In the genomic region with DNA sequence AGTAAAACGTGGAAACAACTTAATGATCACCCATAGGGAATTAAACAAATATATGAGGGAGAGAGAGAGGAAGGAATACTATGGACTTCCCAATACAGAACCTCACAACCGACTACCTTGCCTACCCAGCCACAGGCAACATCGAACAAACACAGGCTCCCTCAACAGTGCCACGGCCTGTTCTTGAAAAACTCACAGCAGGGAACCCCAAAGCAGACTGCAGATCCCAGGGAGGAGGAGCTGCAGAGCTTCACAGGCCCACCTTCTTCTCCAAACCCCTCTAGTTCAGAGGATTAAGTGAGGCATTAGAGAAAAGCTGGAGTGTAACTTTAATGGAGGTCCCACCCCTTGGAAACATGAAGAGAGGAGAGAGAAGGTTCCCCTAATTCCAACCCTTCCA, we compare ENCODE assay signal across 16 cellular contexts.
DNase-seq lines count a peak whose midpoint lies in the region; ATAC-seq and TF ChIP-seq lines count a peak whose summit lies in the region.
"Had no signal": no experiment of that assay in that cellular context is flagged by ENCODE, and none has a peak within 500 bp of the region (broad histone marks: within the 10 kb centered on the region; RNA-seq: fewer than 3 reads in every experiment).

No MANE protein-coding gene starts in this region.

- H3K4me1 Mint-ChIP-seq in GM23338 = peaks cover 9% of the 10 kb centered on the region; the same call in 1 of the 3 replicates

- no peak overlapping the region for H4K5ac ChIP-seq in mesendoderm (ENCODE audit: low read length)

- H3K9me3 ChIP-seq in NT2/D1 (ENCODE audit: insufficient read depth, low read length) = peaks cover 24% of the 10 kb centered on the region
- H3K9me3 ChIP-seq in neuronal stem cell (replicated peaks in 1 of 2; ENCODE audit: control insufficient read depth in 2 of 2, insufficient read depth in 1 of 2, low read depth in 1 of 2, low read length in 2 of 2) = peaks cover 0 to 21% of the 10 kb centered on the region in 2 donors
- no peaks in the 10 kb centered on the region for H3K9me3 ChIP-seq in uterus
- H3K9me3 ChIP-seq: Caco-2 had no signal

- TF ChIP-seq POLR2A in uterus (IDR thresholded peaks at IDR 0.05) = no peak

- no peak overlapping the region for H4K91ac ChIP-seq in neuronal stem cell (ENCODE audit: low read depth, low read length, poor library complexity)

- no peak overlapping the region for H2BK12ac ChIP-seq in neuronal stem cell (ENCODE audit: low read length)

- H2AFZ ChIP-seq in GM23338 (0 out of 2 replicates have a peak overlapping the region, but pooled peaks have one; percentile 54), neuronal stem cell (ENCODE audit: low read length) (peak overlapping the region; percentile 59)

- ATAC-seq in GM23338 = peak; percentile 72
- ATAC-seq: HCT116, K562 had no signal

- peaks cover 27% of the 10 kb centered on the region for H3K9me3 Mint-ChIP-seq in GM23338

- no peak overlapping the region for H2BK120ac ChIP-seq in mesendoderm (ENCODE audit: low read depth, low read length)
- H2BK120ac ChIP-seq in neuronal stem cell (ENCODE audit: low read depth, low read length) = no peak overlapping the region

- H3K9ac ChIP-seq in NT2/D1 (ENCODE audit: insufficient read length, low read depth) (no peak overlapping the region), mesendoderm (ENCODE audit: low read length) (no peak overlapping the region), neuronal stem cell (ENCODE audit: low read depth, low read length, poor library complexity) (no peak overlapping the region)

- H2AK5ac ChIP-seq in mesendoderm (ENCODE audit: low read length) (no peak overlapping the region), neuronal stem cell (ENCODE audit: low read depth, low read length) (no peak overlapping the region)

- DNase-seq in GM23338 (ENCODE audit: low spot score) = peak; percentile 11
- DNase-seq in NT2/D1 (ENCODE audit: low read depth, low spot score) = peak; percentile 25
- peak; percentile 71 for DNase-seq in mesendoderm
- DNase-seq in neuronal stem cell (ENCODE audit: low spot score) = no peak
- DNase-seq in SW 1271 (lab: John Stamatoyannopoulos, UW) = no peak
- no peak for DNase-seq in stimulated activated CD4-positive, alpha-beta T cell treated with anti-CD3 and anti-CD28 coated beads, Interleukin-1b, Interleukin-23, amount 100 ng/mL, for 48 hours
- DNase-seq in uterus = no peak
- DNase-seq: AML-193; Caco-2; CD4-positive, alpha-beta T cell; GDM1; HFFc6; IMR-90 had no signal

- H3K56ac ChIP-seq in mesendoderm (ENCODE audit: low read length) = no peak overlapping the region

- H4K8ac ChIP-seq in mesendoderm (ENCODE audit: low read depth, low read length) (no peak overlapping the region), neuronal stem cell (ENCODE audit: low read depth, low read length) (no peak overlapping the region)

- H3K4me3 ChIP-seq in GM23338 (no peak overlapping the region), NT2/D1 (ENCODE audit: insufficient read length, low read depth) (no peak overlapping the region), mesendoderm (ENCODE audit: low read length) (no peak overlapping the region), neuronal stem cell (ENCODE audit: low read length in 2 of 2) (no peak overlapping the region), uterus (no peak overlapping the region)
- H3K4me3 ChIP-seq: K562 had no signal

- peaks cover 14% of the 10 kb centered on the region for H3K36me3 Mint-ChIP-seq in GM23338 (ENCODE audit: low read depth)

- H3K36me3 ChIP-seq in GM23338 (ENCODE audit: insufficient read depth) (0 out of 2 replicates have a peak, but pooled peaks cover 6% of the 10 kb centered on the region), NT2/D1 (ENCODE audit: insufficient read depth, insufficient read length, low read length) (no peaks in the 10 kb centered on the region), mesendoderm (ENCODE audit: control insufficient read depth, insufficient read depth, low read length) (no peaks in the 10 kb centered on the region), neuronal stem cell (replicated peaks in 1 of 2; ENCODE audit: control insufficient read depth in 2 of 2, insufficient read depth in 2 of 2, low read length in 2 of 2) (no peaks in the 10 kb centered on the region), uterus (no peaks in the 10 kb centered on the region)

- H3K27me3 Mint-ChIP-seq in GM23338 (ENCODE audit: insufficient read depth, low read depth, poor library complexity) = peaks cover 7% of the 10 kb centered on the region

- no peak overlapping the region for H3K4me2 ChIP-seq in GM23338
- H3K4me2 ChIP-seq in mesendoderm (ENCODE audit: low read length) = no peak overlapping the region
- no peak overlapping the region for H3K4me2 ChIP-seq in neuronal stem cell (ENCODE audit: insufficient read depth, low read length, poor library complexity, severe bottlenecking)

- no peak overlapping the region for H3K4me3 Mint-ChIP-seq in GM23338
- H3K4me3 Mint-ChIP-seq: CD4-positive, alpha-beta T cell; HFFc6 had no signal

- H3K27me3 ChIP-seq in GM23338 (ENCODE audit: insufficient read depth) (no peaks in the 10 kb centered on the region), NT2/D1 (ENCODE audit: insufficient read depth, insufficient read length) (no peaks in the 10 kb centered on the region), mesendoderm (ENCODE audit: insufficient read depth, low read length, poor library complexity) (no peaks in the 10 kb centered on the region), neuronal stem cell (ENCODE audit: control insufficient read depth in 3 of 3, insufficient read depth in 3 of 3, low read depth in 1 of 3, low read length in 3 of 3) (peaks cover 0 to 2% (median 0%) of the 10 kb centered on the region in 3 experiments), uterus (no peaks in the 10 kb centered on the region)

- no peaks in the 10 kb centered on the region for H3K79me2 ChIP-seq in GM23338 (replicated peaks; ENCODE audit: insufficient read depth)
- no peaks in the 10 kb centered on the region for H3K79me2 ChIP-seq in mesendoderm (ENCODE audit: control insufficient read depth, insufficient read depth, low read length)

- H2BK5ac ChIP-seq in mesendoderm (ENCODE audit: low read length) (no peak overlapping the region), neuronal stem cell (ENCODE audit: low read length) (no peak overlapping the region)

- no peak overlapping the region for H3K4ac ChIP-seq in mesendoderm (ENCODE audit: low read depth, low read length)
- no peak overlapping the region for H3K4ac ChIP-seq in neuronal stem cell (ENCODE audit: low read length)

- TF ChIP-seq CTCF in GM23338 (conservative IDR thresholded peaks at IDR 0.05; ENCODE audit: low read depth in 2 of 2) = no peak
- no peak for TF ChIP-seq CTCF in uterus (IDR thresholded peaks at IDR 0.05)

- no peaks in the 10 kb centered on the region for H3F3A ChIP-seq in GM23338 (replicated peaks; ENCODE audit: low read depth)

- H3K23ac ChIP-seq in mesendoderm (ENCODE audit: low read length) (no peak overlapping the region), neuronal stem cell (ENCODE audit: low read depth, low read length, poor library complexity) (no peak overlapping the region)

- H2BK15ac ChIP-seq in mesendoderm (replicated peaks; ENCODE audit: low read depth) (no peak overlapping the region), neuronal stem cell (ENCODE audit: low read length) (no peak overlapping the region)

- intact Hi-C loops in uterus (cut with DNase I; ENCODE audit: low total_unique reads) = no loop called here

- H3K9me2 ChIP-seq in GM23338 (ENCODE audit: insufficient read depth) = 0 out of 2 replicates have a peak, but pooled peaks cover 5% of the 10 kb centered on the region

- no peaks in the 10 kb centered on the region for H3K4me1 ChIP-seq in GM23338 (ENCODE audit: insufficient read depth)
- H3K4me1 ChIP-seq in NT2/D1 (ENCODE audit: insufficient read depth, insufficient read length) = peaks cover 3% of the 10 kb centered on the region
- H3K4me1 ChIP-seq in mesendoderm (ENCODE audit: control insufficient read depth, low read depth, low read length) = peaks cover 7% of the 10 kb centered on the region
- H3K4me1 ChIP-seq in neuronal stem cell (ENCODE audit: control insufficient read depth in 2 of 2, insufficient read depth in 1 of 2, low read depth in 1 of 2, low read length in 2 of 2) = peaks cover 13 to 16% of the 10 kb centered on the region in 2 donors
- H3K4me1 ChIP-seq in uterus = peaks cover 0 to 3% of the 10 kb centered on the region in 2 donors

- no peak overlapping the region for H3K14ac ChIP-seq in neuronal stem cell (ENCODE audit: low read length)

- H3K27ac Mint-ChIP-seq in GM23338 = no peak overlapping the region
- H3K27ac Mint-ChIP-seq: CD4-positive, alpha-beta T cell; HFFc6 had no signal

- H3K79me1 ChIP-seq in mesendoderm (ENCODE audit: low read length) (no peaks in the 10 kb centered on the region), neuronal stem cell (ENCODE audit: low read depth, low read length) (no peaks in the 10 kb centered on the region)

- no peaks in the 10 kb centered on the region for H4K20me1 ChIP-seq in GM23338 (replicated peaks; ENCODE audit: insufficient read depth)

- H3K27ac ChIP-seq in GM23338 (ENCODE audit: low read depth) = no peak overlapping the region
- H3K27ac ChIP-seq in mesendoderm (ENCODE audit: low read depth, low read length) = no peak overlapping the region
- no peak overlapping the region for H3K27ac ChIP-seq in neuronal stem cell (replicated peaks; ENCODE audit: low read length)
- no peak overlapping the region for H3K27ac ChIP-seq in uterus
- H3K27ac ChIP-seq: C4-2B had no signal

- no CpG with 5 or more reads among the region's 4 CpGs for WGBS in mesendoderm (ENCODE audit: extremely low coverage, insufficient coverage, low lambda C conversion rate)
- WGBS in neuronal stem cell (ENCODE audit: extremely low coverage in 2 of 2, insufficient read length in 2 of 2, insufficient replicate concordance in 1 of 2), 2 donors = no CpG with 5 or more reads among the region's 4 CpGs

- H3K18ac ChIP-seq in mesendoderm (ENCODE audit: low read length) (no peak overlapping the region), neuronal stem cell (ENCODE audit: low read length) (no peak overlapping the region)

TF ChIP-seq in GM23338, 12 proteins besides CTCF, POLR2A, EP300 and RAD21:
- no peak for TF ChIP-seq JUNB (IDR thresholded peaks at IDR 0.05; ENCODE audit: unreplicated experiment)
- no peak for TF ChIP-seq STAT1 (IDR thresholded peaks at IDR 0.05; ENCODE audit: unreplicated experiment)
- no peak for TF ChIP-seq NANOG (IDR thresholded peaks at IDR 0.05; ENCODE audit: borderline replicate concordance)
- no peak for TF ChIP-seq ZNF331 (CRISPR knock-in tag; IDR thresholded peaks at IDR 0.05; ENCODE audit: low read depth)
- TF ChIP-seq ZNF114 (CRISPR knock-in tag; IDR thresholded peaks at IDR 0.05) = no peak
- TF ChIP-seq EZH2 (IDR thresholded peaks at IDR 0.05; ENCODE audit: low read depth, unreplicated experiment) = no peak

Comparison
In these comparisons a context has a peak if more than half of its experiments do, and no peak if none do; other contexts are left out.
1. DNase-seq: peak in GM23338 (single experiment), NT2/D1 (single experiment) and mesendoderm (single experiment); none in neuronal stem cell (single experiment), SW 1271 (0 of 2), stimulated activated CD4-positive, alpha-beta T cell treated with anti-CD3 and anti-CD28 coated beads, Interleukin-1b, Interleukin-23, amount 100 ng/mL, for 48 hours (single experiment) and uterus (0 of 2).